12 cellular contexts compared by ENCODE assay signal in genomic region chr5:52811067-52811749, GRCh38. TPM values are rescaled to one million over a fixed set of nuclear protein-coding genes. Genes with fewer than 3 reads are reported as not detected.
DNase-seq lines count a peak whose midpoint lies in the region; ATAC-seq and TF ChIP-seq lines count a peak whose summit lies in the region.
"Had no signal": no experiment of that assay in that cellular context is flagged by ENCODE, and none has a peak within 500 bp of the region (broad histone marks: within the 10 kb centered on the region; RNA-seq: fewer than 3 reads in every experiment).

No MANE protein-coding gene starts in this region.

- peaks cover 10% of the 10 kb centered on the region for H3K79me2 ChIP-seq in PC-9 (ENCODE audit: low read depth)
- H3K79me2 ChIP-seq in fibroblast of lung (ENCODE audit: control insufficient read depth, insufficient read depth, low read length) = peaks cover 17% of the 10 kb centered on the region
- peaks cover 86% of the 10 kb centered on the region for H3K79me2 ChIP-seq in smooth muscle cell (ENCODE audit: low read depth)

- BruUV-seq in PC-9 (replicated peaks; lab: Mats Ljungman, UMichigan) = no TSS peak

- WGBS in smooth muscle cell (ENCODE audit: low lambda C conversion rate) = 54% methylated on average over 3 of the region's 3 CpGs

- DNase-seq in activated CD4-positive, alpha-beta T cell treated with anti-CD3 and anti-CD28 coated beads for 36 hours = peak; percentile 35
- no peak for DNase-seq in activated CD4-positive, alpha-beta T cell treated with anti-CD3 and anti-CD28 coated beads, Interleukin-2, amount 50 U/mL, for 1 hour
- DNase-seq in PC-9 = peak; percentile 28 to 87
- DNase-seq in fibroblast of lung (ENCODE audit: low read depth in 2 of 2) = peak; percentile 45 to 71
- no peak for DNase-seq in smooth muscle cell (lab: John Stamatoyannopoulos, UW; ENCODE audit: unreplicated experiment)
- DNase-seq in dorsolateral prefrontal cortex = no peak
- DNase-seq: effector memory CD4-positive, alpha-beta T cell; left colon; stimulated activated CD8-positive, alpha-beta memory T cell treated with anti-CD3 and anti-CD28 coated beads, Interleukin-4, amount 100 ng/mL, for 48 hours; T1000 had no signal

- H3K27me3 ChIP-seq in PC-9 (ENCODE audit: insufficient read depth, low read depth) (no peaks in the 10 kb centered on the region), fibroblast of lung (ENCODE audit: control insufficient read depth, insufficient read depth, low read length) (no peaks in the 10 kb centered on the region), smooth muscle cell (ENCODE audit: low read depth) (no peaks in the 10 kb centered on the region), dorsolateral prefrontal cortex (no peaks in the 10 kb centered on the region)

- CTCF ChIA-PET in activated CD4-positive, alpha-beta T cell treated with anti-CD3 and anti-CD28 coated beads for 36 hours (lab: Charles Lee) = no interaction called here
- CTCF ChIA-PET in PC-9 (lab: Charles Lee) = no interaction called here

- H3K9ac ChIP-seq in fibroblast of lung (ENCODE audit: insufficient read depth, low read length) = no peak overlapping the region
- H3K9ac ChIP-seq in smooth muscle cell (ENCODE audit: low read depth) = no peak overlapping the region

- peak; percentile 63 for ATAC-seq in activated CD4-positive, alpha-beta T cell treated with anti-CD3 and anti-CD28 coated beads for 36 hours
- ATAC-seq in HG03139 (IDR thresholded peaks at IDR 0.05; ENCODE audit: unreplicated experiment) = no peak
- no peak for ATAC-seq in HG02798 (IDR thresholded peaks at IDR 0.05; ENCODE audit: poor library complexity, unreplicated experiment)
- ATAC-seq: left colon had no signal

- H3K4me1 ChIP-seq in PC-9 (replicated peaks; ENCODE audit: insufficient read depth) (peaks cover 50% of the 10 kb centered on the region), fibroblast of lung (ENCODE audit: control insufficient read depth, extremely low read depth, insufficient read depth, low read length) (peaks cover 27% of the 10 kb centered on the region), smooth muscle cell (ENCODE audit: low read depth) (peaks cover 19% of the 10 kb centered on the region)

- no peaks in the 10 kb centered on the region for H3K9me3 ChIP-seq in PC-9 (ENCODE audit: insufficient read depth, low read depth)
- H3K9me3 ChIP-seq in fibroblast of lung (ENCODE audit: control insufficient read depth, insufficient read depth, low read depth, low read length) = no peaks in the 10 kb centered on the region
- H3K9me3 ChIP-seq in smooth muscle cell (replicated peaks; ENCODE audit: low read depth) = no peaks in the 10 kb centered on the region

- H3K27ac ChIP-seq in PC-9 (peak overlapping the region; percentile 72), fibroblast of lung (ENCODE audit: insufficient read depth, low read length) (no peak overlapping the region), smooth muscle cell (ENCODE audit: low read depth) (peak overlapping the region; percentile 94), dorsolateral prefrontal cortex (no peak overlapping the region)

- H3F3A ChIP-seq in PC-9 (ENCODE audit: insufficient read depth, low read depth) (peaks cover 30% of the 10 kb centered on the region; the same call in 1 of the 2 replicates), smooth muscle cell (ENCODE audit: low read depth) (peaks cover 15% of the 10 kb centered on the region)

- H3K36me3 ChIP-seq in PC-9 (ENCODE audit: low read depth) (0 out of 2 replicates have a peak, but pooled peaks cover under 1% of the 10 kb centered on the region), fibroblast of lung (ENCODE audit: control insufficient read depth, insufficient read depth, low read length) (no peaks in the 10 kb centered on the region), smooth muscle cell (ENCODE audit: low read depth) (no peaks in the 10 kb centered on the region)

- H3K4me2 ChIP-seq in PC-9 (peak overlapping the region; percentile 55), fibroblast of lung (ENCODE audit: extremely low read depth, insufficient read depth, low read length) (peak overlapping the region; percentile 13), smooth muscle cell (peak overlapping the region; percentile 20)

- H3K9me3 Mint-ChIP-seq in activated CD4-positive, alpha-beta T cell treated with anti-CD3 and anti-CD28 coated beads for 36 hours (ENCODE audit: low read depth) = no peaks in the 10 kb centered on the region

- H2AFZ ChIP-seq in PC-9 (no peak overlapping the region), fibroblast of lung (ENCODE audit: low read length) (no peak overlapping the region), smooth muscle cell (ENCODE audit: low read depth) (no peak overlapping the region)

- peaks cover 2% of the 10 kb centered on the region for H3K27me3 Mint-ChIP-seq in activated CD4-positive, alpha-beta T cell treated with anti-CD3 and anti-CD28 coated beads for 36 hours

- no peaks in the 10 kb centered on the region for H4K20me1 ChIP-seq in PC-9 (ENCODE audit: insufficient read depth)
- no peaks in the 10 kb centered on the region for H4K20me1 ChIP-seq in fibroblast of lung (ENCODE audit: control insufficient read depth, extremely low read depth, insufficient read depth, low read length)
- H4K20me1 ChIP-seq in smooth muscle cell (ENCODE audit: low read depth) = peaks cover 26% of the 10 kb centered on the region

- peaks cover 4% of the 10 kb centered on the region for H3K4me1 Mint-ChIP-seq in activated CD4-positive, alpha-beta T cell treated with anti-CD3 and anti-CD28 coated beads for 36 hours

- POLR2A ChIA-PET in activated CD4-positive, alpha-beta T cell treated with anti-CD3 and anti-CD28 coated beads for 36 hours (lab: Charles Lee) = no interaction called here
- POLR2A ChIA-PET in PC-9 (lab: Charles Lee; ENCODE audit: unreplicated experiment) = interaction anchor here (0.6 kb wide), 1 partner anchor 31 kb away, joined by 3 read pairs; no protein-coding TSS in a partner anchor

- intact Hi-C loops in activated CD4-positive, alpha-beta T cell treated with anti-CD3 and anti-CD28 coated beads for 36 hours (cut with DNase I, micrococcal nuclease) = no loop called here
- intact Hi-C loops in PC-9 (cut with micrococcal nuclease; ENCODE audit: unreplicated experiment) (loop anchor here (1.0 kb wide), 1 partner anchor 12 kb away; no protein-coding TSS in a partner anchor), dorsolateral prefrontal cortex (cut with DNase I) (no loop called here)

- H3K9me2 ChIP-seq in PC-9 (ENCODE audit: insufficient read depth) = no peaks in the 10 kb centered on the region

- H3K36me3 Mint-ChIP-seq in activated CD4-positive, alpha-beta T cell treated with anti-CD3 and anti-CD28 coated beads for 36 hours (ENCODE audit: low read depth) = no peaks in the 10 kb centered on the region

- no peak overlapping the region for H3K4me3 Mint-ChIP-seq in activated CD4-positive, alpha-beta T cell treated with anti-CD3 and anti-CD28 coated beads for 36 hours

- TF ChIP-seq CTCF in PC-9 (conservative IDR thresholded peaks at IDR 0.05) (no peak), fibroblast of lung (conservative IDR thresholded peaks at IDR 0.05 in 1 of 2, IDR thresholded peaks at IDR 0.05 in 1 of 2; ENCODE audit: low read depth in 1 of 2, low read length in 2 of 2) (no peak), smooth muscle cell (IDR thresholded peaks at IDR 0.05; ENCODE audit: borderline replicate concordance, insufficient read depth, poor library complexity, severe bottlenecking) (no peak), dorsolateral prefrontal cortex (IDR thresholded peaks at IDR 0.05 in 54 of 56, conservative IDR thresholded peaks at IDR 0.05 in 2 of 56; ENCODE audit: low read depth in 1 of 56, partially characterized antibody in 56 of 56) (no peak)

- H3K27ac Mint-ChIP-seq in activated CD4-positive, alpha-beta T cell treated with anti-CD3 and anti-CD28 coated beads for 36 hours = no peak overlapping the region

- H3K4me3 ChIP-seq in PC-9 = no peak overlapping the region
- H3K4me3 ChIP-seq in fibroblast of lung (replicated peaks in 1 of 4; ENCODE audit: control extremely low read depth in 1 of 4, insufficient read depth in 1 of 4, low read depth in 3 of 4, low read length in 4 of 4) = no peak overlapping the region
- no peak overlapping the region for H3K4me3 ChIP-seq in smooth muscle cell
- no peak overlapping the region for H3K4me3 ChIP-seq in dorsolateral prefrontal cortex

RNA-seq across cellular contexts. Expression of gene ITGA1, which starts 23.5 kb away (rescaled TPM):
- 1 to 10 TPM; 1.9 to 3.9 TPM for total RNA-seq in activated CD4-positive, alpha-beta T cell treated with anti-CD3 and anti-CD28 coated beads for 36 hours
- total RNA-seq in PC-9 (2021) = 3.0 and 4.0 TPM in 2 replicates
- total RNA-seq in fibroblast of lung = 12.1 and 12.6 TPM in 2 replicates
- polyA plus RNA-seq in fibroblast of lung = 7.0 and 115 TPM in 2 replicates
- 6.4 and 72.9 TPM in 2 replicates for polyA plus RNA-seq in fibroblast of lung (2012)
- 4.1 and 35.0 TPM in 2 replicates for polyA minus RNA-seq in fibroblast of lung (ENCODE audit: low replicate concordance)
- total RNA-seq in smooth muscle cell = 202 and 250 TPM in 2 replicates
- polyA plus RNA-seq in smooth muscle cell = 62.6 and 85.2 TPM in 2 replicates
- 10 to 100 TPM in 92 of 120 experiments, 1 to 10 TPM in 28; 3.7 to 35.1 (median 13.0) TPM for total RNA-seq in dorsolateral prefrontal cortex

RNA-seq across cellular contexts. Expression of gene PELO, which starts 23.5 kb away (rescaled TPM):
- 10 to 100 TPM; 12.8 to 17.3 TPM for total RNA-seq in activated CD4-positive, alpha-beta T cell treated with anti-CD3 and anti-CD28 coated beads for 36 hours
- total RNA-seq in PC-9 (2021) = 19.8 and 21.5 TPM in 2 replicates
- total RNA-seq in fibroblast of lung = 31.1 and 45.2 TPM in 2 replicates
- 20.7 and 30.5 TPM in 2 replicates for polyA plus RNA-seq in fibroblast of lung
- polyA plus RNA-seq in fibroblast of lung (2012) = 20.5 and 35.5 TPM in 2 replicates
- 17.3 and 33.7 TPM in 2 replicates for polyA minus RNA-seq in fibroblast of lung (ENCODE audit: low replicate concordance)
- 37.0 and 41.3 TPM in 2 replicates for total RNA-seq in smooth muscle cell
- polyA plus RNA-seq in smooth muscle cell = 66.1 and 88.2 TPM in 2 replicates
- total RNA-seq in dorsolateral prefrontal cortex = 10 to 100 TPM; 11.6 to 28.0 (median 17.4) TPM

Comparison
In these comparisons a context has a peak if more than half of its experiments do, and no peak if none do; other contexts are left out.
1. DNase-seq: peak in activated CD4-positive, alpha-beta T cell treated with anti-CD3 and anti-CD28 coated beads for 36 hours (single experiment), PC-9 (2 of 2) and fibroblast of lung (2 of 2); none in activated CD4-positive, alpha-beta T cell treated with anti-CD3 and anti-CD28 coated beads, Interleukin-2, amount 50 U/mL, for 1 hour (single experiment), smooth muscle cell (single experiment) and dorsolateral prefrontal cortex (0 of 10).
2. H3K27ac ChIP-seq: peak in PC-9 (single experiment) and smooth muscle cell (single experiment); none in fibroblast of lung (single experiment) and dorsolateral prefrontal cortex (0 of 59).
3. Peak in every context shown above with its lines, with median percentiles within 50 percentile points of each other: H3K4me2 ChIP-seq.